In genomic region chr4:75710246-75710645, GRCh38 we compare ENCODE assay signal across 1 cellular context.
TF ChIP-seq lines count a peak whose summit lies in the region.

No MANE protein-coding gene starts in this region.

TF ChIP-seq in WTC11, 78 proteins besides CTCF, POLR2A, EP300 and RAD21 (continued from another document):
- TF ChIP-seq PRDM15 (CRISPR knock-in tag; IDR thresholded peaks at IDR 0.05) (no peak), RORB (CRISPR knock-in tag; IDR thresholded peaks at IDR 0.05) (no peak), MYBL2 (CRISPR knock-in tag; IDR thresholded peaks at IDR 0.05) (no peak)
